In genomic region chr16:71902656-71903365, GRCh38 we compare ENCODE assay signal across 27 cellular contexts. TPM values are rescaled to one million over a fixed set of nuclear protein-coding genes. Genes with fewer than 3 reads are reported as not detected.
A peak's percentile ranks its signal among the peaks of the same experiment; 100 is the strongest.
DNase-seq lines count a peak whose midpoint lies in the region; ATAC-seq, FAIRE-seq and TF ChIP-seq lines count a peak whose summit lies in the region.
"Had no signal": no experiment of that assay in that cellular context is flagged by ENCODE, and none has a peak within 500 bp of the region (broad histone marks: within the 10 kb centered on the region; RNA-seq: fewer than 3 reads in every experiment).

No MANE protein-coding gene starts in this region.

- H3K4me1 Mint-ChIP-seq in IgD-negative memory B cell (peaks cover 36 to 46% (median 39%) of the 10 kb centered on the region in 3 donors), osteocyte (ENCODE audit: unreplicated experiment) (peaks cover 37% of the 10 kb centered on the region)

- H3K4me3 ChIP-seq in right atrium auricular region: no peak overlapping the region
- H3K4me3 ChIP-seq in heart right ventricle: no peak overlapping the region
- H3K4me3 ChIP-seq in K562: no peak overlapping the region
- H3K4me3 ChIP-seq: adrenal gland, pancreas, PC-9, tibial nerve had no signal

- POLR2A ChIA-PET in K562 (lab: Yijun Ruan, JAX): interaction anchor here (0.6 to 1.5 kb wide), 5 partner anchors 8 to 12 kb away, joined by 3 to 5 read pairs (median 4); partner anchors contain the start of gene IST1

- H3K4me3 Mint-ChIP-seq in IgD-negative memory B cell: peak overlapping the region in 3 of 4 donors; percentile 23 to 86 (median 38)
- no peak overlapping the region for H3K4me3 Mint-ChIP-seq in osteocyte (ENCODE audit: unreplicated experiment)
- H3K4me3 Mint-ChIP-seq: nephron had no signal

- TF ChIP-seq RAD21 in K562 (CRISPR knock-in tag; conservative IDR thresholded peaks at IDR 0.05 in 1 of 2, IDR thresholded peaks at IDR 0.05 in 1 of 2): no peak

- no peak for TF ChIP-seq CTCF in right atrium auricular region (IDR thresholded peaks at IDR 0.05)
- TF ChIP-seq CTCF in heart right ventricle (IDR thresholded peaks at IDR 0.05): no peak
- TF ChIP-seq CTCF in K562 (IDR thresholded peaks at IDR 0.05 in 2 of 3, conservative IDR thresholded peaks at IDR 0.05 in 1 of 3; ENCODE audit: insufficient read depth in 2 of 3, low read depth in 1 of 3, low read length in 3 of 3): no peak
- no peak for TF ChIP-seq CTCF in osteocyte (IDR thresholded peaks at IDR 0.05)

- FAIRE-seq in K562 (lab: Jason Lieb, UNC): no peak
- FAIRE-seq: GM19239, pancreas, TTC549 had no signal

- no peaks in the 10 kb centered on the region for H3K27me3 Mint-ChIP-seq in IgD-negative memory B cell
- H3K27me3 Mint-ChIP-seq in osteocyte (ENCODE audit: unreplicated experiment): no peaks in the 10 kb centered on the region

- no peak overlapping the region for H3K4me2 ChIP-seq in K562 (ENCODE audit: insufficient read depth, low read length)
- H3K4me2 ChIP-seq: PC-9 had no signal

- no peak overlapping the region for H2AFZ ChIP-seq in K562 (ENCODE audit: low read depth, low read length)
- H2AFZ ChIP-seq: PC-9 had no signal

- no peaks in the 10 kb centered on the region for H3K36me3 ChIP-seq in right atrium auricular region
- peaks cover 0 to 10% (median 0%) of the 10 kb centered on the region in 9 donors for H3K36me3 ChIP-seq in heart right ventricle
- peaks cover 17% of the 10 kb centered on the region for H3K36me3 ChIP-seq in K562 (ENCODE audit: control insufficient read depth, insufficient read depth, low read length)
- H3K36me3 ChIP-seq: adrenal gland, brain microvascular endothelial cell, pancreas, tibial nerve had no signal

- CTCF ChIA-PET in K562 (lab: Yijun Ruan, JAX; ENCODE audit: low intra/inter-chr PET ratio): no interaction called here

- H3K9me1 ChIP-seq in K562 (ENCODE audit: control insufficient read depth, insufficient read depth, low read length): no peaks in the 10 kb centered on the region

- H3K36me3 Mint-ChIP-seq in IgD-negative memory B cell (peaks cover 11% of the 10 kb centered on the region), osteocyte (ENCODE audit: unreplicated experiment) (no peaks in the 10 kb centered on the region)

- H4K20me1 ChIP-seq in K562 (replicated peaks; ENCODE audit: control insufficient read depth, insufficient read depth, low read length): peaks cover 18% of the 10 kb centered on the region; the same call in 1 of the 2 replicates

- BruUV-seq in K562 (replicated peaks; lab: Mats Ljungman, UMichigan): no TSS peak

- ATAC-seq in heart right ventricle (no peak), K562 (no peak), HG03457 (IDR thresholded peaks at IDR 0.05; ENCODE audit: unreplicated experiment) (no peak)
- ATAC-seq: left lobe of liver, pancreas, sciatic nerve had no signal

- H3K9me3 ChIP-seq in right atrium auricular region (no peaks in the 10 kb centered on the region), heart right ventricle (peaks cover 0 to 9% (median 0%) of the 10 kb centered on the region in 11 donors), K562 (replicated peaks; ENCODE audit: control insufficient read depth, insufficient read depth, low read depth, low read length) (no peaks in the 10 kb centered on the region)
- H3K9me3 ChIP-seq: adrenal gland, pancreas had no signal

- H3K4me1 ChIP-seq in right atrium auricular region (peaks cover 0 to 66% of the 10 kb centered on the region in 2 donors), heart right ventricle (peaks cover 0 to 100% (median 66%) of the 10 kb centered on the region in 9 donors), K562 (replicated peaks in 1 of 2; ENCODE audit: control insufficient read depth in 2 of 2, insufficient read depth in 2 of 2, low read length in 2 of 2) (peaks cover 0 to 12% of the 10 kb centered on the region in 2 experiments; a peak in 3 of 5 replicates)

- WGBS in heart right ventricle, 2 donors: 86 to 88% methylated on average over 5 of the region's 5 CpGs
- WGBS in K562 (ENCODE audit: insufficient coverage, low coverage, missing lambda C conversion rate): 83% methylated on average over 5 of the region's 5 CpGs

- intact Hi-C loops in heart right ventricle (cut with DNase I) (no loop called here), K562 (cut with micrococcal nuclease) (no loop called here)

- H3K27ac Mint-ChIP-seq in IgD-negative memory B cell (peak overlapping the region; percentile 45 to 76 (median 74)), osteocyte (ENCODE audit: unreplicated experiment) (peak overlapping the region; percentile 23)
- H3K27ac Mint-ChIP-seq: nephron had no signal

- in situ Hi-C loops in K562 (cut with MboI): no loop called here

- no peaks in the 10 kb centered on the region for H3K27me3 ChIP-seq in right atrium auricular region
- no peaks in the 10 kb centered on the region for H3K27me3 ChIP-seq in heart right ventricle
- no peaks in the 10 kb centered on the region for H3K27me3 ChIP-seq in K562 (ENCODE audit: control insufficient read depth in 2 of 2, insufficient read depth in 2 of 2, low read length in 2 of 2)
- H3K27me3 ChIP-seq: adrenal gland, brain microvascular endothelial cell, pancreas, tibial nerve had no signal

- H3K9me3 Mint-ChIP-seq in IgD-negative memory B cell (no peaks in the 10 kb centered on the region), osteocyte (ENCODE audit: unreplicated experiment) (no peaks in the 10 kb centered on the region)

- no peak for TF ChIP-seq EP300 in K562 (IDR thresholded peaks at IDR 0.05; ENCODE audit: low read length)

- TF ChIP-seq POLR2A in K562 (conservative IDR thresholded peaks at IDR 0.05): no peak

- peaks cover 99% of the 10 kb centered on the region for H3K79me2 ChIP-seq in K562 (ENCODE audit: control insufficient read depth, insufficient read depth, low read length)

- DNase-seq in right atrium auricular region (ENCODE audit: low spot score) (no peak), heart right ventricle (no peak), K562 (ENCODE audit: extremely low read depth in 1 of 4, low spot score in 3 of 4) (no peak), osteocyte (ENCODE audit: extremely low spot score, unreplicated experiment) (no peak), SHP77 (lab: John Stamatoyannopoulos, UW) (no peak)
- no peak for DNase-seq in stimulated activated CD4-positive, alpha-beta T cell treated with anti-CD3 and anti-CD28 coated beads, Interleukin-15, amount 100 ng/mL, for 24 hours
- DNase-seq: activated CD4-positive, alpha-beta T cell treated with anti-CD3 and anti-CD28 coated beads for 1 hour; activated gamma-delta T cell; adrenal gland; brain microvascular endothelial cell; effector CD4-positive, alpha-beta T cell; head of caudate nucleus; MM.1S; NCI-H1417; NCI-H2081 treated with DMSO at 0.1 percent for 48 hours; pancreas; PC-9; SHP77 treated with DMSO at 0.1 percent for 48 hours had no signal

- peak overlapping the region; percentile 60 to 66 for H3K27ac ChIP-seq in right atrium auricular region
- H3K27ac ChIP-seq in heart right ventricle: no peak overlapping the region
- no peak overlapping the region for H3K27ac ChIP-seq in K562 (ENCODE audit: extremely low read depth, low read depth, low read length)
- H3K27ac ChIP-seq: brain microvascular endothelial cell, C4-2B, pancreas, PC-9 had no signal

- H3K9ac ChIP-seq in K562 (ENCODE audit: insufficient read depth in 1 of 2, low read depth in 2 of 2, low read length in 2 of 2): no peak overlapping the region

RNA-seq across cellular contexts. Expression of gene IST1, which starts 7.5 kb away (rescaled TPM):
- total RNA-seq in right atrium auricular region: 100 to 1,000 TPM; 140 to 150 TPM
- total RNA-seq in heart right ventricle: 100 to 1,000 TPM in 7 of 10 donors, 10 to 100 TPM in 3; 89.1 to 140 (median 108) TPM
- 10 to 100 TPM; 80.6 to 92.1 TPM for polyA plus RNA-seq in heart right ventricle
- polyA plus RNA-seq in IgD-negative memory B cell: 161 TPM
- 321 and 402 TPM in 2 replicates for total RNA-seq in K562 (2011; cell fraction: chromatin; rRNA removed; ENCODE audit: low replicate concordance)
- total RNA-seq in K562 (2011; cell fraction: nucleolus; rRNA removed): 169 and 192 TPM in 2 replicates
- 213 and 226 TPM in 2 replicates for total RNA-seq in K562 (2011; cell fraction: nucleoplasm; rRNA removed)
- total RNA-seq in K562 (2014; rRNA removed): 135 and 153 TPM in 2 replicates
- total RNA-seq in K562 (2014; rRNA removed; fragmentation: Illumina TruSeq; extraction: Trizol): 188 and 204 TPM in 2 replicates
- 153 and 168 TPM in 2 replicates for total RNA-seq in K562 (2015; rRNA removed; fragmentation: Illumina TruSeq; extraction: Trizol)
- total RNA-seq in K562 (2021): 149 and 170 TPM in 2 replicates
- 324 and 334 TPM in 2 replicates for polyA plus RNA-seq in K562 (2011; rRNA removed)
- 165 and 213 TPM in 2 replicates for polyA plus RNA-seq in K562 (2011; cell fraction: cytosol; rRNA removed)
- polyA plus RNA-seq in K562 (2011; cell fraction: nucleus; rRNA removed): 300 and 415 TPM in 2 replicates
- 129 and 162 TPM in 2 replicates for polyA plus RNA-seq in K562 (2012)
- 188 and 218 TPM in 2 replicates for polyA plus RNA-seq in K562 (2014; fragmentation: Illumina TruSeq; extraction: Trizol)
- 100 to 1,000 TPM; 139 to 257 TPM for polyA plus RNA-seq in K562 (2014; fragmentation: Nextera tagmentation; extraction: Ambion mirVana)
- polyA plus RNA-seq in K562 (2014; rRNA removed): 161 and 200 TPM in 2 replicates
- polyA minus RNA-seq in K562 (2011; rRNA and poly(A)+ RNA removed): 226 and 231 TPM in 2 replicates
- polyA minus RNA-seq in K562 (2011; cell fraction: cytosol; rRNA and poly(A)+ RNA removed): 69.0 and 84.1 TPM in 2 replicates
- 62.7 and 172 TPM in 2 replicates for polyA minus RNA-seq in K562 (2011; cell fraction: nucleus; rRNA and poly(A)+ RNA removed)
- 230 and 233 TPM in 2 replicates for total RNA-seq in osteocyte

RNA-seq across cellular contexts. Expression of gene ZNF821, which starts 18.8 kb away (rescaled TPM):
- 1 to 10 TPM; 2.6 to 8.9 TPM for total RNA-seq in right atrium auricular region
- total RNA-seq in heart right ventricle: 1 to 10 TPM; 2.2 to 7.8 (median 3.5) TPM
- polyA plus RNA-seq in heart right ventricle: 1 to 10 TPM; 3.5 to 3.6 TPM
- polyA plus RNA-seq in IgD-negative memory B cell: 34.3 TPM
- 5.8 and 6.2 TPM in 2 replicates for total RNA-seq in K562 (2011; cell fraction: chromatin; rRNA removed; ENCODE audit: low replicate concordance)
- 5.0 and 7.7 TPM in 2 replicates for total RNA-seq in K562 (2011; cell fraction: nucleolus; rRNA removed)
- 4.9 and 6.8 TPM in 2 replicates for total RNA-seq in K562 (2011; cell fraction: nucleoplasm; rRNA removed)
- total RNA-seq in K562 (2014; rRNA removed): 4.7 and 5.3 TPM in 2 replicates
- 2.8 and 3.7 TPM in 2 replicates for total RNA-seq in K562 (2014; rRNA removed; fragmentation: Illumina TruSeq; extraction: Trizol)
- 3.7 and 3.9 TPM in 2 replicates for total RNA-seq in K562 (2015; rRNA removed; fragmentation: Illumina TruSeq; extraction: Trizol)
- 4.4 and 5.6 TPM in 2 replicates for total RNA-seq in K562 (2021)
- 3.0 and 4.2 TPM in 2 replicates for polyA plus RNA-seq in K562 (2011; rRNA removed)
- 4.1 and 4.9 TPM in 2 replicates for polyA plus RNA-seq in K562 (2011; cell fraction: cytosol; rRNA removed)
- 4.4 and 5.3 TPM in 2 replicates for polyA plus RNA-seq in K562 (2011; cell fraction: nucleus; rRNA removed)
- polyA plus RNA-seq in K562 (2012): 3.4 and 4.2 TPM in 2 replicates
- polyA plus RNA-seq in K562 (2014; fragmentation: Illumina TruSeq; extraction: Trizol): 3.6 and 4.2 TPM in 2 replicates
- polyA plus RNA-seq in K562 (2014; fragmentation: Nextera tagmentation; extraction: Ambion mirVana): under 1 TPM; 0.38 to 0.51 TPM
- polyA plus RNA-seq in K562 (2014; rRNA removed): 3.1 and 7.7 TPM in 2 replicates
- 3.6 and 4.8 TPM in 2 replicates for polyA minus RNA-seq in K562 (2011; rRNA and poly(A)+ RNA removed)
- polyA minus RNA-seq in K562 (2011; cell fraction: cytosol; rRNA and poly(A)+ RNA removed): 1.8 and 6.9 TPM in 2 replicates
- polyA minus RNA-seq in K562 (2011; cell fraction: nucleus; rRNA and poly(A)+ RNA removed): 2.8 and 5.0 TPM in 2 replicates
- 13.2 and 14.1 TPM in 2 replicates for total RNA-seq in osteocyte

RNA-seq across cellular contexts. Expression of gene ATXN1L, which starts 57.0 kb away (rescaled TPM):
- total RNA-seq in right atrium auricular region (10 to 100 TPM; 13.6 to 23.7 TPM), heart right ventricle (10 to 100 TPM; 13.9 to 24.2 (median 19.1) TPM), K562 (2014; rRNA removed) (5.4 and 5.7 TPM in 2 replicates), K562 (2014; rRNA removed; fragmentation: Illumina TruSeq; extraction: Trizol) (8.2 and 9.1 TPM in 2 replicates), K562 (2015; rRNA removed; fragmentation: Illumina TruSeq; extraction: Trizol) (8.9 and 9.3 TPM in 2 replicates), K562 (2021) (10.9 and 11.3 TPM in 2 replicates), osteocyte (30.9 and 32.4 TPM in 2 replicates)
- polyA plus RNA-seq in heart right ventricle (1 to 10 TPM; 6.0 to 6.7 TPM), IgD-negative memory B cell (5.4 TPM), K562 (2011; rRNA removed) (10.2 and 10.5 TPM in 2 replicates), K562 (2014; fragmentation: Illumina TruSeq; extraction: Trizol) (9.0 and 9.7 TPM in 2 replicates), K562 (2014; fragmentation: Nextera tagmentation; extraction: Ambion mirVana) (1 to 10 TPM; 1.4 to 2.4 TPM), K562 (2014; rRNA removed) (8.3 and 10.6 TPM in 2 replicates)
- 29.1 and 29.4 TPM in 2 replicates for total RNA-seq in K562 (2011; cell fraction: chromatin; rRNA removed; ENCODE audit: low replicate concordance)
- total RNA-seq in K562 (2011; cell fraction: nucleolus; rRNA removed): 18.2 and 22.7 TPM in 2 replicates
- total RNA-seq in K562 (2011; cell fraction: nucleoplasm; rRNA removed): 24.7 and 32.0 TPM in 2 replicates
- 7.4 and 10.1 TPM in 2 replicates for polyA plus RNA-seq in K562 (2011; cell fraction: cytosol; rRNA removed)
- polyA plus RNA-seq in K562 (2011; cell fraction: nucleus; rRNA removed): 20.8 and 21.1 TPM in 2 replicates
- 6.4 and 8.2 TPM in 2 replicates for polyA plus RNA-seq in K562 (2012)
- 12.6 and 13.2 TPM in 2 replicates for polyA minus RNA-seq in K562 (2011; rRNA and poly(A)+ RNA removed)
- 4.0 and 4.6 TPM in 2 replicates for polyA minus RNA-seq in K562 (2011; cell fraction: cytosol; rRNA and poly(A)+ RNA removed)
- polyA minus RNA-seq in K562 (2011; cell fraction: nucleus; rRNA and poly(A)+ RNA removed): 10.5 and 13.4 TPM in 2 replicates

Comparison
In these comparisons a context has a peak if more than half of its experiments do, and no peak if none do; other contexts are left out.
1. H3K27ac ChIP-seq: peak in right atrium auricular region (2 of 2); none in heart right ventricle (0 of 10) and K562 (single experiment).